21 cellular contexts compared by ENCODE assay signal in the genomic region with DNA sequence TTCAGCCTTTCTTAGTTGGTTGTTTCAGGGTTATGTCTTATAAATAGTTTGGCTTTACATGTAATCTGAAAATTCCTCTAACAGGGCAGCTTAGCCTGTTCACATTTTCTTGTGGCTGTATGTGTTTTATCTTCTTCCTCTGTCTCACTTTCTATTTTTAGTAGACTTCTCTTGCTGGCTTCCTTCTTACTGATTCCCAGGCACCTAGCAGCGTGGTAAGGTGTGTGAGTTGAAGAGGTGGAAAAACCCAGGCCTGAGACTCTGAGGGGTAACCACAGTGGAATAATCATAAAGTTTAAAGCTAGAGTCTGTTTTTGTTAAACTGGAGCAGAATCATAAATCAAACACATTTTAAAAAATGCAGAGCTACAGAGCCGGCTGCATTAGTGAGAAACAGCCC.
DNase-seq lines count a peak whose midpoint lies in the region; ATAC-seq lines count a peak whose summit lies in the region.
"Had no signal": no experiment of that assay in that cellular context is flagged by ENCODE, and none has a peak within 500 bp of the region (broad histone marks: within the 10 kb centered on the region; RNA-seq: fewer than 3 reads in every experiment).

No MANE protein-coding gene starts in this region.

- intact Hi-C loops in posterior cingulate gyrus (cut with DNase I): no loop called here
- intact Hi-C loops in posterior vena cava (cut with DNase I): no loop called here

- POLR2A ChIA-PET in activated CD4-positive, alpha-beta T cell treated with anti-CD3 and anti-CD28 coated beads, Interleukin-2, amount 10 ng/mL, durations not matched to agents 7 days and 5 days (lab: Charles Lee): interaction anchor here (1.0 kb wide), 1 partner anchor 8 kb away, joined by 3 read pairs; no protein-coding TSS in a partner anchor
- POLR2A ChIA-PET in naive thymus-derived CD8-positive, alpha-beta T cell (lab: Charles Lee): interaction anchor here (1.3 to 4.4 kb wide), 5 partner anchors 8 to 42 kb away, joined by 5 to 17 read pairs (median 6); no protein-coding TSS in a partner anchor

- no peak overlapping the region for H3K4me3 Mint-ChIP-seq in activated CD4-positive, alpha-beta T cell treated with anti-CD3 and anti-CD28 coated beads, Interleukin-2, amount 10 ng/mL, durations not matched to agents 7 days and 5 days
- H3K4me3 Mint-ChIP-seq in naive thymus-derived CD8-positive, alpha-beta T cell: peak overlapping the region in 9 of 10 donors; percentile 23 to 87 (median 74)
- H3K4me3 Mint-ChIP-seq: activated B cell treated with CpG ODN at 0.5 μM for 24 hours, neural crest cell had no signal

- peaks cover 8% of the 10 kb centered on the region for H3K36me3 Mint-ChIP-seq in activated CD4-positive, alpha-beta T cell treated with anti-CD3 and anti-CD28 coated beads, Interleukin-2, amount 10 ng/mL, durations not matched to agents 7 days and 5 days (ENCODE audit: low read depth)
- peaks cover 0 to 2% of the 10 kb centered on the region in 2 donors for H3K36me3 Mint-ChIP-seq in activated naive CD4-positive, alpha-beta T cell treated with anti-CD3 and anti-CD28 coated beads, Interleukin-2, amount 50 U/mL, for 72 hours
- H3K36me3 Mint-ChIP-seq in naive thymus-derived CD8-positive, alpha-beta T cell: peaks cover 0 to 4% (median 0%) of the 10 kb centered on the region in 3 donors

- no peaks in the 10 kb centered on the region for H3K9me3 Mint-ChIP-seq in activated CD4-positive, alpha-beta T cell treated with anti-CD3 and anti-CD28 coated beads, Interleukin-2, amount 10 ng/mL, durations not matched to agents 7 days and 5 days
- H3K9me3 Mint-ChIP-seq in activated naive CD4-positive, alpha-beta T cell treated with anti-CD3 and anti-CD28 coated beads, Interleukin-2, amount 50 U/mL, for 72 hours: peaks cover 0 to 2% of the 10 kb centered on the region in 2 donors
- peaks cover 0 to 2% (median 0%) of the 10 kb centered on the region in 9 donors for H3K9me3 Mint-ChIP-seq in naive thymus-derived CD8-positive, alpha-beta T cell
- H3K9me3 Mint-ChIP-seq: activated B cell treated with CpG ODN at 0.5 μM for 24 hours, neural crest cell had no signal

- peaks cover 82% of the 10 kb centered on the region for H3K4me1 Mint-ChIP-seq in activated CD4-positive, alpha-beta T cell treated with anti-CD3 and anti-CD28 coated beads, Interleukin-2, amount 10 ng/mL, durations not matched to agents 7 days and 5 days
- peaks cover 57 to 88% (median 83%) of the 10 kb centered on the region in 4 donors for H3K4me1 Mint-ChIP-seq in naive thymus-derived CD8-positive, alpha-beta T cell

- H3K27me3 Mint-ChIP-seq in activated CD4-positive, alpha-beta T cell treated with anti-CD3 and anti-CD28 coated beads, Interleukin-2, amount 10 ng/mL, durations not matched to agents 7 days and 5 days: no peaks in the 10 kb centered on the region
- no peaks in the 10 kb centered on the region for H3K27me3 Mint-ChIP-seq in naive thymus-derived CD8-positive, alpha-beta T cell
- H3K27me3 Mint-ChIP-seq: activated B cell treated with CpG ODN at 0.5 μM for 24 hours had no signal

- peak overlapping the region; percentile 86 for H3K27ac Mint-ChIP-seq in activated CD4-positive, alpha-beta T cell treated with anti-CD3 and anti-CD28 coated beads, Interleukin-2, amount 10 ng/mL, durations not matched to agents 7 days and 5 days
- H3K27ac Mint-ChIP-seq in activated naive CD4-positive, alpha-beta T cell treated with anti-CD3 and anti-CD28 coated beads, Interleukin-2, amount 50 U/mL, for 72 hours: peak overlapping the region; percentile 47 to 93
- H3K27ac Mint-ChIP-seq in naive thymus-derived CD8-positive, alpha-beta T cell: peak overlapping the region; percentile 86 to 97 (median 92)
- H3K27ac Mint-ChIP-seq: activated B cell treated with CpG ODN at 0.5 μM for 24 hours had no signal

- CTCF ChIA-PET in activated CD4-positive, alpha-beta T cell treated with anti-CD3 and anti-CD28 coated beads, Interleukin-2, amount 10 ng/mL, durations not matched to agents 7 days and 5 days (lab: Charles Lee): interaction anchor here (0.8 to 2.3 kb wide), 2 partner anchors 8 to 49 kb away, joined by 3 to 7 read pairs; no protein-coding TSS in a partner anchor

- DNase-seq in activated CD4-positive, alpha-beta T cell treated with anti-CD3 and anti-CD28 coated beads, Interleukin-2, amount 10 ng/mL, durations not matched to agents 7 days and 5 days: no peak
- DNase-seq in activated CD4-positive, alpha-beta T cell treated with anti-CD3 and anti-CD28 coated beads, Interleukin-2, amount 50 U/mL, for 48 hours: no peak
- DNase-seq in EH (ENCODE audit: low read depth) (peak; percentile 14), posterior cingulate gyrus (no peak), posterior vena cava (ENCODE audit: low spot score) (no peak), NCI-H2196 (lab: John Stamatoyannopoulos, UW; ENCODE audit: unreplicated experiment) (no peak)
- no peak for DNase-seq in activated naive CD4-positive, alpha-beta T cell treated with anti-CD3 and anti-CD28 coated beads, Interleukin-2, amount 50 U/mL, for 72 hours (ENCODE audit: low spot score in 2 of 2)
- no peak for DNase-seq in naive thymus-derived CD8-positive, alpha-beta T cell
- DNase-seq: ACHN; activated B cell treated with CpG ODN at 0.5 μM for 24 hours; DMS153; effector CD4-positive, alpha-beta T cell; H7; left cardiac atrium; mesendoderm; NCI-H1417 treated with DMSO at 0.1 percent for 48 hours; NCI-H748 treated with DMSO at 0.1 percent for 48 hours; PC-9; stimulated activated CD4-positive, alpha-beta T cell treated with anti-CD3 and anti-CD28 coated beads, Interleukin-4, amount 100 ng/mL, for 24 hours had no signal

- ATAC-seq in activated naive CD4-positive, alpha-beta T cell treated with anti-CD3 and anti-CD28 coated beads, Interleukin-2, amount 50 U/mL, for 72 hours: peak; percentile 30 to 32
- peak in 1 of 2 donors; percentile 36 for ATAC-seq in naive thymus-derived CD8-positive, alpha-beta T cell
- ATAC-seq: esophagus mucosa, left cardiac atrium had no signal
